ENCODE assay signal across 36 cellular contexts in the genomic region with DNA sequence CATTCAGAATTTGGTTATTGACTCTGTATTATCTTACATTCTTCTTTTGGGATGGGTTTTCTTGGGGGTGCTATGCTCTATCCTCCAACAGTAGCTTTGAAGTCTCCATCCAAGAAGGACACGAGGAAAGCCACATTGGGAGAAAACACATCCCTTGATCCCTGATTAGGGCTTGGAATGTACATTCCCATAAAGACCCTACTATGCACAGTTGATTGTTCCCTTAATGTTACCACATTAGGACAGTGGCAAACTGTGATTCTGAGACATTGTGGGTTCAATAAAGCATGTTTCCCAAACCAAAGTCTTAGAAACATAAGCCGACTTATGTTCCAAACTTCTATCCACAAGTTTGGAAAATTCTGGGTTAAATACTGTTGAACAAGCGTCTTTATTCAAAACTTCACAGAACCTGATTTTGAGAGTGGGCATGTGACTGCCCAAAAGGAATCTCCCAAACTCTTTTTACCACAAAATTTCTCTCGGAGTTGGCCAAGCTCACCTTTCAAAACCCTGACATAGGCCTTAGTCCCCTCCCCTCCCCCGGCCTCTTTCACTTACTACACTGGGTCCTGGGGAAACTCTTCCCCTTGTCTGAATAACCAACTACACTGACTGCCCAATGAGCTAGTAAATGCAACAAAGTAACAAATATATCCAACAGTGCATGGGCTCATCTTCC.
"Had no signal": no experiment of that assay in that cellular context is flagged by ENCODE, and none has a peak within 500 bp of the region (broad histone marks: within the 10 kb centered on the region; RNA-seq: fewer than 3 reads in every experiment).

No MANE protein-coding gene starts in this region.

- H3K4me3 ChIP-seq: adrenal gland, body of pancreas, cardiac muscle cell, colonic mucosa, esophagus muscularis mucosa, gastrocnemius medialis, heart left ventricle had no signal

- H3K36me3 ChIP-seq: adrenal gland, cardiac muscle cell, colonic mucosa, esophagus muscularis mucosa, gastrocnemius medialis, heart left ventricle had no signal

- ATAC-seq: activated CD4-positive, alpha-beta T cell treated with anti-CD3 and anti-CD28 coated beads for 36 hours; activated CD8-positive, alpha-beta memory T cell treated with anti-CD3 and anti-CD28 coated beads, Interleukin-2, amount 10 ng/mL, durations not matched to agents 7 days and 5 days; activated CD8-positive, alpha-beta T cell treated with anti-CD3 and anti-CD28 coated beads, Interleukin-2, amount 10 ng/mL, durations not matched to agents 7 days and 5 days; activated naive CD8-positive, alpha-beta T cell treated with anti-CD3 and anti-CD28 coated beads, Interleukin-2, amount 50 U/mL, for 24 hours; body of pancreas; foreskin keratinocyte; gastrocnemius medialis; heart left ventricle; T-helper 17 cell had no signal

- DNase-seq: activated CD4-positive, alpha-beta memory T cell treated with anti-CD3 and anti-CD28 coated beads for 36 hours; activated CD4-positive, alpha-beta T cell treated with anti-CD3 and anti-CD28 coated beads for 36 hours; activated CD4-positive, alpha-beta T cell treated with anti-CD3 and anti-CD28 coated beads, Interleukin-2, amount 10 ng/mL, durations not matched to agents 24 days and 14 days; activated CD4-positive, CD25-positive, alpha-beta regulatory T cell; activated CD4-positive, CD25-positive, alpha-beta regulatory T cell treated with anti-CD3 and anti-CD28 coated beads, Interleukin-2, amount 50 U/mL, for 72 hours; activated CD8-positive, alpha-beta memory T cell treated with anti-CD3 and anti-CD28 coated beads, Interleukin-2, amount 10 ng/mL, durations not matched to agents 7 days and 5 days; activated CD8-positive, alpha-beta memory T cell treated with anti-CD3 and anti-CD28 coated beads, Interleukin-2, amount 50 U/mL, for 4 hours; activated CD8-positive, alpha-beta T cell treated with anti-CD3 and anti-CD28 coated beads, Interleukin-2, amount 10 ng/mL, durations not matched to agents 7 days and 5 days; activated effector memory CD4-positive, alpha-beta T cell treated with anti-CD3 and anti-CD28 coated beads, Interleukin-2, amount 50 U/mL, for 16 hours; activated naive CD4-positive, alpha-beta T cell treated with anti-CD3 and anti-CD28 coated beads for 36 hours; activated naive CD8-positive, alpha-beta T cell treated with anti-CD3 and anti-CD28 coated beads for 36 hours; activated naive CD8-positive, alpha-beta T cell treated with anti-CD3 and anti-CD28 coated beads, Interleukin-2, amount 50 U/mL, for 24 hours; activated T-cell treated with anti-CD3 and anti-CD28 coated beads, Interleukin-2, amount 50 U/mL, for 1 hour; activated T-cell treated with anti-CD3 and anti-CD28 coated beads, Interleukin-2, amount 50 U/mL, for 48 hours; amygdala; aorta; central memory CD4-positive, alpha-beta T cell; cerebellar nuclear complex; colonic mucosa; effector CD8-positive, alpha-beta T cell; erythroblast; foreskin keratinocyte; gastrocnemius medialis; glutamatergic neuron; heart left ventricle; T-helper 1 cell; T-helper 17 cell; T1000 had no signal

- H3K36me3 Mint-ChIP-seq: activated CD4-positive, alpha-beta memory T cell treated with anti-CD3 and anti-CD28 coated beads for 36 hours; activated CD8-positive, alpha-beta memory T cell treated with anti-CD3 and anti-CD28 coated beads, Interleukin-2, amount 10 ng/mL, durations not matched to agents 7 days and 5 days; activated naive CD4-positive, alpha-beta T cell treated with anti-CD3 and anti-CD28 coated beads, Interleukin-2, amount 50 U/mL, for 24 hours; activated naive CD8-positive, alpha-beta T cell treated with anti-CD3 and anti-CD28 coated beads for 36 hours had no signal

- H3K9me3 Mint-ChIP-seq: activated CD4-positive, alpha-beta memory T cell treated with anti-CD3 and anti-CD28 coated beads for 36 hours; activated CD4-positive, alpha-beta T cell treated with anti-CD3 and anti-CD28 coated beads, Interleukin-2, amount 10 ng/mL, durations not matched to agents 24 days and 14 days; activated naive CD4-positive, alpha-beta T cell treated with anti-CD3 and anti-CD28 coated beads for 36 hours; activated naive CD4-positive, alpha-beta T cell treated with anti-CD3 and anti-CD28 coated beads, Interleukin-2, amount 50 U/mL, for 24 hours; activated naive CD8-positive, alpha-beta T cell treated with anti-CD3 and anti-CD28 coated beads for 36 hours; activated naive CD8-positive, alpha-beta T cell treated with anti-CD3 and anti-CD28 coated beads, Interleukin-2, amount 50 U/mL, for 24 hours; activated T-helper 1 cell treated with anti-CD3 and anti-CD28 coated beads, Interleukin-12 subunit alpha, Interleukin-12 subunit beta, Interleukin-2, Interleukin-4 antibody, amounts not matched to agents 30 ng/mL and 10 ng/mL and 1 ng/mL, durations not matched to agents 14 hours and 24 hours and 36 hours; activated T-helper 2 cell treated with anti-CD3 and anti-CD28 coated beads, Interferon-gamma antibody, Interleukin-2, Interleukin-4, amounts not matched to agents 10 μg/mL and 5 μg/mL and 100 μg/mL, durations not matched to agents 14 hours and 24 hours and 36 hours; T-helper 2 cell treated with Interferon-gamma antibody and Interleukin-4, amounts not matched to agents 5 μg/mL and 100 μg/mL, for 36 hours had no signal

- H3K27me3 ChIP-seq: adrenal gland, body of pancreas, cardiac muscle cell, colonic mucosa, esophagus muscularis mucosa, foreskin keratinocyte, gastrocnemius medialis had no signal

- H3K9me3 ChIP-seq: adrenal gland, body of pancreas, colonic mucosa, esophagus muscularis mucosa, gastrocnemius medialis, heart left ventricle had no signal

- H3K4me3 Mint-ChIP-seq: activated CD4-positive, alpha-beta memory T cell treated with anti-CD3 and anti-CD28 coated beads for 36 hours; activated CD4-positive, alpha-beta T cell treated with anti-CD3 and anti-CD28 coated beads for 36 hours; activated CD4-positive, alpha-beta T cell treated with anti-CD3 and anti-CD28 coated beads, Interleukin-2, amount 10 ng/mL, durations not matched to agents 24 days and 14 days; activated CD8-positive, alpha-beta memory T cell treated with anti-CD3 and anti-CD28 coated beads, Interleukin-2, amount 10 ng/mL, durations not matched to agents 7 days and 5 days; activated CD8-positive, alpha-beta T cell treated with anti-CD3 and anti-CD28 coated beads, Interleukin-2, amount 10 ng/mL, durations not matched to agents 7 days and 5 days; activated naive CD4-positive, alpha-beta T cell treated with anti-CD3 and anti-CD28 coated beads for 36 hours; activated naive CD4-positive, alpha-beta T cell treated with anti-CD3 and anti-CD28 coated beads, Interleukin-2, amount 50 U/mL, for 24 hours; activated naive CD8-positive, alpha-beta T cell treated with anti-CD3 and anti-CD28 coated beads for 36 hours; activated naive CD8-positive, alpha-beta T cell treated with anti-CD3 and anti-CD28 coated beads, Interleukin-2, amount 50 U/mL, for 24 hours; activated T-helper 1 cell treated with anti-CD3 and anti-CD28 coated beads, Interleukin-12 subunit alpha, Interleukin-12 subunit beta, Interleukin-2, Interleukin-4 antibody, amounts not matched to agents 30 ng/mL and 10 ng/mL and 1 ng/mL, durations not matched to agents 14 hours and 24 hours and 36 hours; T-helper 17 cell; T-helper 2 cell treated with Interferon-gamma antibody and Interleukin-4, amounts not matched to agents 5 μg/mL and 100 μg/mL, for 36 hours had no signal

- H3K27me3 Mint-ChIP-seq: activated CD4-positive, alpha-beta memory T cell treated with anti-CD3 and anti-CD28 coated beads for 36 hours; activated CD4-positive, alpha-beta T cell treated with anti-CD3 and anti-CD28 coated beads, Interleukin-2, amount 10 ng/mL, durations not matched to agents 24 days and 14 days; activated CD8-positive, alpha-beta memory T cell treated with anti-CD3 and anti-CD28 coated beads, Interleukin-2, amount 10 ng/mL, durations not matched to agents 7 days and 5 days; activated naive CD8-positive, alpha-beta T cell treated with anti-CD3 and anti-CD28 coated beads for 36 hours; T-helper 17 cell had no signal

- H3K4me1 ChIP-seq: adrenal gland, body of pancreas, colonic mucosa, esophagus muscularis mucosa, foreskin keratinocyte, gastrocnemius medialis, heart left ventricle had no signal

- H3K4me1 Mint-ChIP-seq: activated CD4-positive, alpha-beta T cell treated with anti-CD3 and anti-CD28 coated beads for 36 hours; activated CD4-positive, alpha-beta T cell treated with anti-CD3 and anti-CD28 coated beads, Interleukin-2, amount 10 ng/mL, durations not matched to agents 24 days and 14 days; activated CD8-positive, alpha-beta memory T cell treated with anti-CD3 and anti-CD28 coated beads, Interleukin-2, amount 10 ng/mL, durations not matched to agents 7 days and 5 days; activated naive CD4-positive, alpha-beta T cell treated with anti-CD3 and anti-CD28 coated beads, Interleukin-2, amount 50 U/mL, for 24 hours; activated naive CD8-positive, alpha-beta T cell treated with anti-CD3 and anti-CD28 coated beads for 36 hours; activated naive CD8-positive, alpha-beta T cell treated with anti-CD3 and anti-CD28 coated beads, Interleukin-2, amount 50 U/mL, for 24 hours; T-helper 17 cell had no signal

- H3K27ac ChIP-seq: adrenal gland, body of pancreas, cardiac muscle cell, colonic mucosa, esophagus muscularis mucosa, foreskin keratinocyte, gastrocnemius medialis, heart left ventricle had no signal

- H3K27ac Mint-ChIP-seq: activated CD4-positive, alpha-beta memory T cell treated with anti-CD3 and anti-CD28 coated beads for 36 hours; activated CD4-positive, alpha-beta T cell treated with anti-CD3 and anti-CD28 coated beads for 36 hours; activated CD4-positive, alpha-beta T cell treated with anti-CD3 and anti-CD28 coated beads, Interleukin-2, amount 10 ng/mL, durations not matched to agents 24 days and 14 days; activated CD8-positive, alpha-beta memory T cell treated with anti-CD3 and anti-CD28 coated beads, Interleukin-2, amount 10 ng/mL, durations not matched to agents 7 days and 5 days; activated CD8-positive, alpha-beta T cell treated with anti-CD3 and anti-CD28 coated beads, Interleukin-2, amount 10 ng/mL, durations not matched to agents 7 days and 5 days; activated naive CD4-positive, alpha-beta T cell treated with anti-CD3 and anti-CD28 coated beads for 36 hours; activated naive CD4-positive, alpha-beta T cell treated with anti-CD3 and anti-CD28 coated beads, Interleukin-2, amount 50 U/mL, for 24 hours; activated naive CD8-positive, alpha-beta T cell treated with anti-CD3 and anti-CD28 coated beads for 36 hours; activated naive CD8-positive, alpha-beta T cell treated with anti-CD3 and anti-CD28 coated beads, Interleukin-2, amount 50 U/mL, for 24 hours; activated T-helper 1 cell treated with anti-CD3 and anti-CD28 coated beads, Interleukin-12 subunit alpha, Interleukin-12 subunit beta, Interleukin-2, Interleukin-4 antibody, amounts not matched to agents 30 ng/mL and 10 ng/mL and 1 ng/mL, durations not matched to agents 14 hours and 24 hours and 36 hours; activated T-helper 2 cell treated with anti-CD3 and anti-CD28 coated beads, Interferon-gamma antibody, Interleukin-2, Interleukin-4, amounts not matched to agents 10 μg/mL and 5 μg/mL and 100 μg/mL, durations not matched to agents 14 hours and 24 hours and 36 hours; T-helper 17 cell; T-helper 2 cell treated with Interferon-gamma antibody and Interleukin-4, amounts not matched to agents 5 μg/mL and 100 μg/mL, for 36 hours had no signal
